ENCODE assay signal across 23 cellular contexts in genomic region chr5:132760601-132761317, GRCh38. TPM values are rescaled to one million over a fixed set of nuclear protein-coding genes. Genes with fewer than 3 reads are reported as not detected.
DNase-seq lines count a peak whose midpoint lies in the region; ATAC-seq and TF ChIP-seq lines count a peak whose summit lies in the region.
"Had no signal": no experiment of that assay in that cellular context is flagged by ENCODE, and none has a peak within 500 bp of the region (broad histone marks: within the 10 kb centered on the region; RNA-seq: fewer than 3 reads in every experiment).

No MANE protein-coding gene starts in this region.

- H4K8ac ChIP-seq in neuronal stem cell (ENCODE audit: low read depth, low read length): no peak overlapping the region

- intact Hi-C loops in heart right ventricle (cut with DNase I): no loop called here

- no peak for ATAC-seq in heart right ventricle
- ATAC-seq in activated T-helper 17 cell treated with anti-CD3 and anti-CD28 coated beads, Interleukin-2, amount 50 U/mL, for 72 hours (replicated peaks): no peak
- ATAC-seq: activated CD8-positive, alpha-beta T cell treated with anti-CD3 and anti-CD28 coated beads, Interleukin-2, amount 10 ng/mL, durations not matched to agents 7 days and 5 days; activated T-cell treated with anti-CD3 and anti-CD28 coated beads, Interleukin-2, amount 50 U/mL, for 72 hours; stimulated activated naive CD8-positive, alpha-beta T cell treated with anti-CD3 and anti-CD28 coated beads, Interleukin-15, Interleukin-2, amounts not matched to agents 100 U/mL and 50 U/mL, for 24 hours had no signal

- no peak overlapping the region for H4K91ac ChIP-seq in neuronal stem cell (ENCODE audit: low read depth, low read length, poor library complexity)

- 96 to 98% methylated on average over 21 of the region's 21 CpGs for WGBS in heart right ventricle, 2 donors
- no CpG with 5 or more reads among the region's 21 CpGs for WGBS in neuronal stem cell (ENCODE audit: extremely low coverage in 2 of 2, insufficient read length in 2 of 2, insufficient replicate concordance in 1 of 2), 2 donors

- no peak overlapping the region for H2BK120ac ChIP-seq in neuronal stem cell (ENCODE audit: low read depth, low read length)

- no peaks in the 10 kb centered on the region for H3K27me3 Mint-ChIP-seq in activated T-helper 17 cell treated with anti-CD3 and anti-CD28 coated beads, Interleukin-2, amount 50 U/mL, for 72 hours
- H3K27me3 Mint-ChIP-seq: activated naive CD4-positive, alpha-beta T cell treated with anti-CD3 and anti-CD28 coated beads, Interleukin-2, amount 10 ng/mL, durations not matched to agents 7 days and 5 days had no signal

- no peak overlapping the region for H2AFZ ChIP-seq in neuronal stem cell (ENCODE audit: low read length)
- H2AFZ ChIP-seq: parathyroid adenoma had no signal

- no peaks in the 10 kb centered on the region for H3K4me1 Mint-ChIP-seq in activated T-helper 17 cell treated with anti-CD3 and anti-CD28 coated beads, Interleukin-2, amount 50 U/mL, for 72 hours
- H3K4me1 Mint-ChIP-seq: activated naive CD4-positive, alpha-beta T cell treated with anti-CD3 and anti-CD28 coated beads, Interleukin-2, amount 10 ng/mL, durations not matched to agents 7 days and 5 days; brain; neural crest cell had no signal

- no peak overlapping the region for H3K9ac ChIP-seq in neuronal stem cell (ENCODE audit: low read depth, low read length, poor library complexity)
- H3K9ac ChIP-seq: BLaER1 treated with 17β-estradiol and CSF1 and Interleukin-3, amounts not matched to agents 10 nM and 100 nM; parathyroid adenoma had no signal

- no peak overlapping the region for H3K4me3 Mint-ChIP-seq in activated T-helper 17 cell treated with anti-CD3 and anti-CD28 coated beads, Interleukin-2, amount 50 U/mL, for 72 hours
- H3K4me3 Mint-ChIP-seq: activated CD8-positive, alpha-beta T cell treated with anti-CD3 and anti-CD28 coated beads, Interleukin-2, amount 10 ng/mL, durations not matched to agents 7 days and 5 days; activated naive CD4-positive, alpha-beta T cell treated with anti-CD3 and anti-CD28 coated beads, Interleukin-2, amount 10 ng/mL, durations not matched to agents 7 days and 5 days; activated T-cell treated with anti-CD3 and anti-CD28 coated beads, Interleukin-2, amount 50 U/mL, for 72 hours; brain; neural crest cell had no signal

- H3K9me3 ChIP-seq in right atrium auricular region (no peaks in the 10 kb centered on the region), heart right ventricle (no peaks in the 10 kb centered on the region), neuronal stem cell (replicated peaks in 1 of 2; ENCODE audit: control insufficient read depth in 2 of 2, insufficient read depth in 1 of 2, low read depth in 1 of 2, low read length in 2 of 2) (no peaks in the 10 kb centered on the region)
- H3K9me3 ChIP-seq: BLaER1 treated with 17β-estradiol and CSF1 and Interleukin-3, amounts not matched to agents 10 nM and 100 nM; thoracic aorta had no signal

- H3K23ac ChIP-seq in neuronal stem cell (ENCODE audit: low read depth, low read length, poor library complexity): peak overlapping the region; percentile 62

- H3K27ac Mint-ChIP-seq in activated T-helper 17 cell treated with anti-CD3 and anti-CD28 coated beads, Interleukin-2, amount 50 U/mL, for 72 hours: peak overlapping the region; percentile 35
- H3K27ac Mint-ChIP-seq: activated CD8-positive, alpha-beta T cell treated with anti-CD3 and anti-CD28 coated beads, Interleukin-2, amount 10 ng/mL, durations not matched to agents 7 days and 5 days; activated naive CD4-positive, alpha-beta T cell treated with anti-CD3 and anti-CD28 coated beads, Interleukin-2, amount 10 ng/mL, durations not matched to agents 7 days and 5 days; activated T-cell treated with anti-CD3 and anti-CD28 coated beads, Interleukin-2, amount 50 U/mL, for 72 hours; brain had no signal

- no peak overlapping the region for H2BK5ac ChIP-seq in neuronal stem cell (ENCODE audit: low read length)

- H2AK5ac ChIP-seq in neuronal stem cell (ENCODE audit: low read depth, low read length): no peak overlapping the region

- TF ChIP-seq CTCF in right atrium auricular region (IDR thresholded peaks at IDR 0.05): no peak
- no peak for TF ChIP-seq CTCF in heart right ventricle (IDR thresholded peaks at IDR 0.05)

- peak; percentile 30 for DNase-seq in right atrium auricular region (ENCODE audit: low spot score)
- DNase-seq in heart right ventricle: no peak
- no peak for DNase-seq in neuronal stem cell (ENCODE audit: low spot score)
- no peak for DNase-seq in epidermal melanocyte (ENCODE audit: insufficient read length, low spot score)
- DNase-seq in stimulated activated CD4-positive, alpha-beta T cell treated with anti-CD3 and anti-CD28 coated beads, Interleukin-4, amount 100 ng/mL, for 1 hour: no peak
- DNase-seq in ACHN: no peak
- DNase-seq: activated CD8-positive, alpha-beta T cell treated with anti-CD3 and anti-CD28 coated beads, Interleukin-2, amount 10 ng/mL, durations not matched to agents 7 days and 5 days; activated naive CD4-positive, alpha-beta T cell treated with anti-CD3 and anti-CD28 coated beads, Interleukin-2, amount 10 ng/mL, durations not matched to agents 7 days and 5 days; activated T-cell treated with anti-CD3 and anti-CD28 coated beads, Interleukin-2, amount 50 U/mL, for 72 hours; hypothalamus; mesenchymal stem cell; NCI-H2107; retina; SHP77; stimulated activated naive CD8-positive, alpha-beta T cell treated with anti-CD3 and anti-CD28 coated beads, Interleukin-15, Interleukin-2, amounts not matched to agents 100 U/mL and 50 U/mL, for 24 hours had no signal

- no peak overlapping the region for H3K4me3 ChIP-seq in right atrium auricular region
- no peak overlapping the region for H3K4me3 ChIP-seq in heart right ventricle
- H3K4me3 ChIP-seq in neuronal stem cell (ENCODE audit: low read length in 2 of 2): no peak overlapping the region
- H3K4me3 ChIP-seq: BLaER1 treated with 17β-estradiol and CSF1 and Interleukin-3, amounts not matched to agents 10 nM and 100 nM; smooth muscle cell; thoracic aorta had no signal

- no peak overlapping the region for H3K18ac ChIP-seq in neuronal stem cell (ENCODE audit: low read length)

- H3K4ac ChIP-seq in neuronal stem cell (ENCODE audit: low read length): no peak overlapping the region

- H3K36me3 ChIP-seq in right atrium auricular region (peaks cover 81% of the 10 kb centered on the region), heart right ventricle (peaks cover 0 to 95% (median 70%) of the 10 kb centered on the region in 9 donors), neuronal stem cell (replicated peaks in 1 of 2; ENCODE audit: control insufficient read depth in 2 of 2, insufficient read depth in 2 of 2, low read length in 2 of 2) (peaks cover 44 to 80% of the 10 kb centered on the region in 2 donors)

- no peak overlapping the region for H3K27ac ChIP-seq in right atrium auricular region
- no peak overlapping the region for H3K27ac ChIP-seq in heart right ventricle
- no peak overlapping the region for H3K27ac ChIP-seq in neuronal stem cell (replicated peaks; ENCODE audit: low read length)
- H3K27ac ChIP-seq: BLaER1 treated with 17β-estradiol and CSF1 and Interleukin-3, amounts not matched to agents 10 nM and 100 nM; parathyroid adenoma; thoracic aorta had no signal

- H3K9me3 Mint-ChIP-seq in activated T-helper 17 cell treated with anti-CD3 and anti-CD28 coated beads, Interleukin-2, amount 50 U/mL, for 72 hours: no peaks in the 10 kb centered on the region
- H3K9me3 Mint-ChIP-seq: activated naive CD4-positive, alpha-beta T cell treated with anti-CD3 and anti-CD28 coated beads, Interleukin-2, amount 10 ng/mL, durations not matched to agents 7 days and 5 days; activated T-cell treated with anti-CD3 and anti-CD28 coated beads, Interleukin-2, amount 50 U/mL, for 72 hours; brain; neural crest cell had no signal

- no peak overlapping the region for H3K4me2 ChIP-seq in neuronal stem cell (ENCODE audit: insufficient read depth, low read length, poor library complexity, severe bottlenecking)
- H3K4me2 ChIP-seq: smooth muscle cell had no signal

- in situ Hi-C loops in ACHN (cut with HindIII; ENCODE audit: low pct_ligation_motif_present, low pct_unique_long_range_greater_than_20kb, low sequenced_read_pairs): no loop called here

- H3K79me1 ChIP-seq in neuronal stem cell (ENCODE audit: low read depth, low read length): peaks cover 2% of the 10 kb centered on the region

- H3K27me3 ChIP-seq in right atrium auricular region (no peaks in the 10 kb centered on the region), heart right ventricle (no peaks in the 10 kb centered on the region), neuronal stem cell (ENCODE audit: control insufficient read depth in 3 of 3, insufficient read depth in 3 of 3, low read depth in 1 of 3, low read length in 3 of 3) (no peaks in the 10 kb centered on the region)
- H3K27me3 ChIP-seq: BLaER1 treated with 17β-estradiol and CSF1 and Interleukin-3, amounts not matched to agents 10 nM and 100 nM had no signal

- no peak overlapping the region for H2BK15ac ChIP-seq in neuronal stem cell (ENCODE audit: low read length)

- peaks cover 20% of the 10 kb centered on the region for H3K36me3 Mint-ChIP-seq in activated T-helper 17 cell treated with anti-CD3 and anti-CD28 coated beads, Interleukin-2, amount 50 U/mL, for 72 hours (ENCODE audit: low read depth)

- no peak overlapping the region for H2BK12ac ChIP-seq in neuronal stem cell (ENCODE audit: low read length)

- H3K14ac ChIP-seq in neuronal stem cell (ENCODE audit: low read length): no peak overlapping the region

- H3K4me1 ChIP-seq in right atrium auricular region (no peaks in the 10 kb centered on the region), heart right ventricle (peaks cover 0 to 11% (median 4%) of the 10 kb centered on the region in 9 donors), neuronal stem cell (ENCODE audit: control insufficient read depth in 2 of 2, insufficient read depth in 1 of 2, low read depth in 1 of 2, low read length in 2 of 2) (no peaks in the 10 kb centered on the region)
- H3K4me1 ChIP-seq: parathyroid adenoma had no signal

RNA-seq across cellular contexts. Expression of gene CCNI2, which starts 13.5 kb away (rescaled TPM):
- not detected for total RNA-seq in right atrium auricular region
- under 1 TPM in 4 of 10 donors, not detected in 6; 0.09 to 0.75 (median 0.22) TPM for total RNA-seq in heart right ventricle
- polyA plus RNA-seq in heart right ventricle: under 1 TPM in 1 of 2 donors, not detected in 1; 0.01 TPM
- total RNA-seq in activated T-helper 17 cell treated with anti-CD3 and anti-CD28 coated beads, Interleukin-2, amount 50 U/mL, for 72 hours: 1 to 10 TPM; 1.2 to 3.3 TPM
- polyA plus RNA-seq in neuronal stem cell (2013, experiment 1 of 2): 0.17 TPM
- polyA plus RNA-seq in neuronal stem cell (2013, experiment 2 of 2): 0.14 TPM
- total RNA-seq: chondrocyte, neural crest cell, thoracic aorta had no signal

RNA-seq across cellular contexts. Expression of gene SEPTIN8, which starts 16.3 kb away (rescaled TPM):
- total RNA-seq in right atrium auricular region (10 to 100 TPM; 21.1 to 24.8 TPM), heart right ventricle (10 to 100 TPM; 23.5 to 41.8 (median 31.2) TPM)
- polyA plus RNA-seq in heart right ventricle: 10 to 100 TPM; 11.3 to 26.6 TPM
- 10 to 100 TPM; 13.6 to 14.7 TPM for total RNA-seq in activated T-helper 17 cell treated with anti-CD3 and anti-CD28 coated beads, Interleukin-2, amount 50 U/mL, for 72 hours
- polyA plus RNA-seq in neuronal stem cell (2013, experiment 1 of 2): 53.7 TPM
- 53.2 TPM for polyA plus RNA-seq in neuronal stem cell (2013, experiment 2 of 2)

RNA-seq across cellular contexts. Expression of gene KIF3A, which starts 23.4 kb away (rescaled TPM):
- total RNA-seq in right atrium auricular region (1 to 10 TPM; 5.6 to 7.2 TPM), heart right ventricle (10 to 100 TPM; 10.1 to 18.6 (median 13.1) TPM)
- polyA plus RNA-seq in heart right ventricle: 10 to 100 TPM in 1 of 2 donors, 1 to 10 TPM in 1; 2.2 to 10.0 TPM
- total RNA-seq in activated T-helper 17 cell treated with anti-CD3 and anti-CD28 coated beads, Interleukin-2, amount 50 U/mL, for 72 hours: 10 to 100 TPM in 1 of 2 donors, 1 to 10 TPM in 1; 8.3 to 13.9 TPM
- polyA plus RNA-seq in neuronal stem cell (2013, experiment 1 of 2): 15.7 TPM
- polyA plus RNA-seq in neuronal stem cell (2013, experiment 2 of 2): 17.9 TPM

RNA-seq across cellular contexts. Expression of gene SOWAHA, which starts 52.3 kb away (rescaled TPM):
- total RNA-seq in right atrium auricular region: not detected
- under 1 TPM in 4 of 10 donors, not detected in 6; 0.08 to 0.19 (median 0.13) TPM for total RNA-seq in heart right ventricle
- polyA plus RNA-seq in heart right ventricle: under 1 TPM in 1 of 2 donors, not detected in 1; 0.07 TPM
- not detected for total RNA-seq in activated T-helper 17 cell treated with anti-CD3 and anti-CD28 coated beads, Interleukin-2, amount 50 U/mL, for 72 hours
- 0.03 TPM for polyA plus RNA-seq in neuronal stem cell (2013, experiment 1 of 2)
- 0.01 TPM for polyA plus RNA-seq in neuronal stem cell (2013, experiment 2 of 2)
- total RNA-seq: activated CD8-positive, alpha-beta T cell treated with anti-CD3 and anti-CD28 coated beads, Interleukin-2, amount 10 ng/mL, durations not matched to agents 7 days and 5 days; activated T-cell treated with anti-CD3 and anti-CD28 coated beads, Interleukin-2, amount 50 U/mL, for 72 hours; chondrocyte; neural crest cell had no signal
